ENCODE assay signal across 1 cellular context in genomic region chr12:120229583-120230325, GRCh38.
A peak's percentile ranks its signal among the peaks of the same experiment; 100 is the strongest.
TF ChIP-seq lines count a peak whose summit lies in the region.

No MANE protein-coding gene starts in this region.

TF ChIP-seq in HEK293, 187 proteins besides CTCF, POLR2A, EP300 and RAD21 (continued from another document):
- TF ChIP-seq PRDM10 (tag by site-specific recombination; IDR thresholded peaks at IDR 0.05) (peak; percentile 68; the same call in 1 of the 2 replicates), BCL11A (tag by site-specific recombination; IDR thresholded peaks at IDR 0.05; ENCODE audit: low read depth) (no peak), REPIN1 (tag by site-specific recombination; IDR thresholded peaks at IDR 0.05; ENCODE audit: low read depth) (no peak), KLF16 (tag by site-specific recombination; IDR thresholded peaks at IDR 0.05) (no peak), ZNF302 (tag by site-specific recombination; IDR thresholded peaks at IDR 0.05; ENCODE audit: low read depth) (no peak), ZNF112 (tag by site-specific recombination; IDR thresholded peaks at IDR 0.05) (no peak), ZNF560 (tag by site-specific recombination; IDR thresholded peaks at IDR 0.05; ENCODE audit: borderline replicate concordance) (no peak), ZNF391 (tag by site-specific recombination; IDR thresholded peaks at IDR 0.05; ENCODE audit: borderline replicate concordance, low read depth) (no peak)
